16 cellular contexts compared by ENCODE assay signal in genomic region chr11:125380756-125381445, GRCh38.
DNase-seq lines count a peak whose midpoint lies in the region; ATAC-seq, FAIRE-seq and TF ChIP-seq lines count a peak whose summit lies in the region.
"Had no signal": no experiment of that assay in that cellular context is flagged by ENCODE, and none has a peak within 500 bp of the region (broad histone marks: within the 10 kb centered on the region; RNA-seq: fewer than 3 reads in every experiment).

No MANE protein-coding gene starts in this region.

- peak; percentile 45 for DNase-seq in G401 (ENCODE audit: low spot score)
- peak; percentile 30 for DNase-seq in kidney
- no peak for DNase-seq in T-helper 2 cell
- DNase-seq: 8988T; AML-193; Caco-2; CD8-positive, alpha-beta memory T cell; GOT3 had no signal

- H3K4me3 ChIP-seq in kidney (ENCODE audit: low read length in 2 of 2): no peak overlapping the region
- H3K4me3 ChIP-seq: BLaER1, HAP-1 had no signal

- ATAC-seq in GM19023 (IDR thresholded peaks at IDR 0.05; ENCODE audit: unreplicated experiment) (no peak), GM21528 (IDR thresholded peaks at IDR 0.05; ENCODE audit: low FRiP score, unreplicated experiment) (no peak)
- ATAC-seq: HepG2 had no signal

- H3K27ac Mint-ChIP-seq in brain: peak overlapping the region in 4 of 5 experiments; percentile 61 to 96 (median 86)

- peaks cover 17% of the 10 kb centered on the region for H3K36me3 Mint-ChIP-seq in brain
- H3K36me3 Mint-ChIP-seq: CD8-positive, alpha-beta memory T cell had no signal

- H3K27ac ChIP-seq in kidney (ENCODE audit: low read depth in 2 of 2, low read length in 2 of 2) (no peak overlapping the region), temporal lobe (ENCODE audit: low read depth, low read length) (peak overlapping the region; percentile 30)
- H3K27ac ChIP-seq: BLaER1 had no signal

- peaks cover 68% of the 10 kb centered on the region for H3K4me1 Mint-ChIP-seq in brain
- H3K4me1 Mint-ChIP-seq: CD8-positive, alpha-beta memory T cell had no signal

- H3K4me3 Mint-ChIP-seq in brain: no peak overlapping the region
- H3K4me3 Mint-ChIP-seq: CD8-positive, alpha-beta memory T cell had no signal

- no peak for FAIRE-seq in kidney (lab: Jason Lieb, UNC)
- FAIRE-seq: HepG2, HTR-8/SVneo had no signal

- H3K4me1 ChIP-seq in kidney (ENCODE audit: control insufficient read depth in 1 of 2, insufficient read depth in 1 of 2, low read depth in 1 of 2, low read length in 2 of 2): no peaks in the 10 kb centered on the region
- H3K4me1 ChIP-seq: HAP-1 had no signal

- H3K9ac ChIP-seq in kidney (ENCODE audit: low read length in 2 of 2): no peak overlapping the region
- H3K9ac ChIP-seq: BLaER1 had no signal

- in situ Hi-C loops in G401 (cut with HindIII; ENCODE audit: low sequenced_read_pairs): no loop called here

- no peak for TF ChIP-seq CTCF in brain (conservative IDR thresholded peaks at IDR 0.05)
- TF ChIP-seq CTCF in kidney (IDR thresholded peaks at IDR 0.05; ENCODE audit: borderline replicate concordance, extremely low read depth, insufficient read depth): no peak

- no peaks in the 10 kb centered on the region for H3K36me3 ChIP-seq in kidney (ENCODE audit: control insufficient read depth in 1 of 2, insufficient read depth in 2 of 2, low read length in 2 of 2)
- H3K36me3 ChIP-seq: BLaER1, HAP-1 had no signal

- no peaks in the 10 kb centered on the region for H3K9me3 Mint-ChIP-seq in brain
- H3K9me3 Mint-ChIP-seq: CD8-positive, alpha-beta memory T cell had no signal

- no peaks in the 10 kb centered on the region for H3K27me3 Mint-ChIP-seq in brain

- no peaks in the 10 kb centered on the region for H3K9me3 ChIP-seq in kidney (ENCODE audit: control insufficient read depth in 1 of 2, low read length in 2 of 2)
- H3K9me3 ChIP-seq: BLaER1, Caco-2, HAP-1 had no signal

- intact Hi-C loops in kidney (cut with DNase I): no loop called here

Comparison
In these comparisons a context has a peak if more than half of its experiments do, and no peak if none do; other contexts are left out.
1. DNase-seq: peak in G401 (single experiment) and kidney (single experiment); none in T-helper 2 cell (0 of 5).